Comparison of ENCODE assay signal across 1 cellular context in the genomic region with DNA sequence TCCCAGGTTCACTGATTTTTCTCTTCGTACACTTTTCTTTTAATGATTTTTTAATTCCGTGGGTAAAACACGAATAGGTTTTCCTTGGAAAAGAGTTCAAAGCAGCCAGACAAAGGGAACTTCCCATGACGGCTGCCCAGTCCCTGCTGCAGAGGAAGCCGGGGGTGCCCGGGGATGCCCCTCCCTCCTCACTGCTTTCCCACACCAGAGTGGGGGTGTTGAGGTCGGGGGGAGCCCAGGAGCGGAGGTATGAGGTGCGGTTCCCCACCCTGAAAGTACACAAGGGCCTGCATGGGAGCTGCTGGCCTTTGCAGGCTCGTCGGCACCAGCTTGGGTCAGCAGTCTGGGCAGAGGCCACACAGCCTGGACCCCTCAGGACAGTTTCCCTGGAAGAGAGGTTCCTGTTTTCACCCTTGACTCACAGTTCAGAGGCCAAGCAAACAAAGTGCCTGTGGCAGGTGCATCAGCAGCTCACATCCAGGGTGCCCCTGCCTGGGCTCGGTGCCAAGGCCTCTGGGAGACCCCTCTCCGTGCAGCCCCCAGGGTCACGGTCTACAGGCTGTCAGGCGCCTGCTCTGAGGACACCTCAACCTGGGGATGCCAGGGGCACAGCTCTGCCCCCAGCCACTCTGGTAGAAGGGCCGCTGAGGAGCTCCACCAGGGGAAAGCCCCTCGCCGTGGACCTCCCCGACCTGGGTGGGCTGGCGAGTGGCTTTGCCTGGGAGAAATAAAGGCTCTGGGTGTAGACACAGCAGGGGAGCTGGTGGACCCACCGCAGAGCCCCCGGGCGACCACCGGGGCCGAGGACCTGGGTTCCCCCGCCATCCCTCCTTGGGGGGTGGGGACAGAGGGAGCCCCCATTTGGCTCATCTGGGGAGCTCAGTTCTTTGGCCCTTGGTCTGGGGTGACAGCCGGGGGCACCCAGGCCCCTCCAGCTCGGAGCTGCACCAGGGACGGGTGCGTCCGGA.
TF ChIP-seq lines count a peak whose summit lies in the region.

No MANE protein-coding gene starts in this region.

TF ChIP-seq in HepG2, 621 proteins besides CTCF, POLR2A, EP300 and RAD21 (continued from another document and continues in another):
- TF ChIP-seq, protein P1, sequence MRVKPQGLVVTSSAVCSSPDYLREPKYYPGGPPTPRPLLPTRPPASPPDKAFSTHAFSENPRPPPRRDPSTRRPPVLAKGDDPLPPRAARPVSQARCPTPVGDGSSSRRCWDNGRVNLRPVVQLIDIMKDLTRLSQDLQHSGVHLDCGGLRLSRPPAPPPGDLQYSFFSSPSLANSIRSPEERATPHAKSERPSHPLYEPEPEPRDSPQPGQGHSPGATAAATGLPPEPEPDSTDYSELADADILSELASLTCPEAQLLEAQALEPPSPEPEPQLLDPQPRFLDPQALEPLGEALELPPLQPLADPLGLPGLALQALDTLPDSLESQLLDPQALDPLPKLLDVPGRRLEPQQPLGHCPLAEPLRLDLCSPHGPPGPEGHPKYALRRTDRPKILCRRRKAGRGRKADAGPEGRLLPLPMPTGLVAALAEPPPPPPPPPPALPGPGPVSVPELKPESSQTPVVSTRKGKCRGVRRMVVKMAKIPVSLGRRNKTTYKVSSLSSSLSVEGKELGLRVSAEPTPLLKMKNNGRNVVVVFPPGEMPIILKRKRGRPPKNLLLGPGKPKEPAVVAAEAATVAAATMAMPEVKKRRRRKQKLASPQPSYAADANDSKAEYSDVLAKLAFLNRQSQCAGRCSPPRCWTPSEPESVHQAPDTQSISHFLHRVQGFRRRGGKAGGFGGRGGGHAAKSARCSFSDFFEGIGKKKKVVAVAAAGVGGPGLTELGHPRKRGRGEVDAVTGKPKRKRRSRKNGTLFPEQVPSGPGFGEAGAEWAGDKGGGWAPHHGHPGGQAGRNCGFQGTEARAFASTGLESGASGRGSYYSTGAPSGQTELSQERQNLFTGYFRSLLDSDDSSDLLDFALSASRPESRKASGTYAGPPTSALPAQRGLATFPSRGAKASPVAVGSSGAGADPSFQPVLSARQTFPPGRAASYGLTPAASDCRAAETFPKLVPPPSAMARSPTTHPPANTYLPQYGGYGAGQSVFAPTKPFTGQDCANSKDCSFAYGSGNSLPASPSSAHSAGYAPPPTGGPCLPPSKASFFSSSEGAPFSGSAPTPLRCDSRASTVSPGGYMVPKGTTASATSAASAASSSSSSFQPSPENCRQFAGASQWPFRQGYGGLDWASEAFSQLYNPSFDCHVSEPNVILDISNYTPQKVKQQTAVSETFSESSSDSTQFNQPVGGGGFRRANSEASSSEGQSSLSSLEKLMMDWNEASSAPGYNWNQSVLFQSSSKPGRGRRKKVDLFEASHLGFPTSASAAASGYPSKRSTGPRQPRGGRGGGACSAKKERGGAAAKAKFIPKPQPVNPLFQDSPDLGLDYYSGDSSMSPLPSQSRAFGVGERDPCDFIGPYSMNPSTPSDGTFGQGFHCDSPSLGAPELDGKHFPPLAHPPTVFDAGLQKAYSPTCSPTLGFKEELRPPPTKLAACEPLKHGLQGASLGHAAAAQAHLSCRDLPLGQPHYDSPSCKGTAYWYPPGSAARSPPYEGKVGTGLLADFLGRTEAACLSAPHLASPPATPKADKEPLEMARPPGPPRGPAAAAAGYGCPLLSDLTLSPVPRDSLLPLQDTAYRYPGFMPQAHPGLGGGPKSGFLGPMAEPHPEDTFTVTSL (CRISPR knock-in tag; IDR thresholded peaks at IDR 0.05; ENCODE audit: borderline replicate concordance): no peak
- TF ChIP-seq TIGD3 (CRISPR knock-in tag; IDR thresholded peaks at IDR 0.05; ENCODE audit: borderline replicate concordance) (no peak), KAT8 (CRISPR knock-in tag; IDR thresholded peaks at IDR 0.05) (no peak), ZNF768 (CRISPR knock-in tag; IDR thresholded peaks at IDR 0.05) (peak; percentile 72), TAF1 (CRISPR knock-in tag; IDR thresholded peaks at IDR 0.05) (no peak; the same call in 1 of the 2 replicates), ZIK1 (CRISPR knock-in tag; IDR thresholded peaks at IDR 0.05; ENCODE audit: borderline replicate concordance, low read depth) (no peak), PHF20 (CRISPR knock-in tag; IDR thresholded peaks at IDR 0.05) (no peak), NAIF1 (CRISPR knock-in tag; IDR thresholded peaks at IDR 0.05; ENCODE audit: borderline replicate concordance) (no peak), RBM39 (IDR thresholded peaks at IDR 0.05; ENCODE audit: low read depth, low read length, poor library complexity, severe bottlenecking) (no peak), RXRA (CRISPR knock-in tag; IDR thresholded peaks at IDR 0.05) (0 out of 2 replicates have a peak, but pooled peaks have one; percentile 30), ZNF558 (CRISPR knock-in tag; IDR thresholded peaks at IDR 0.05; ENCODE audit: borderline replicate concordance) (no peak), SP4 (CRISPR knock-in tag; IDR thresholded peaks at IDR 0.05) (no peak), FOSL2 (CRISPR knock-in tag; IDR thresholded peaks at IDR 0.05) (peak; percentile 45; the same call in 1 of the 2 replicates), ZNF710 (CRISPR knock-in tag; IDR thresholded peaks at IDR 0.05; ENCODE audit: borderline replicate concordance) (no peak), MIER2 (CRISPR knock-in tag; IDR thresholded peaks at IDR 0.05) (no peak), ZSCAN31 (CRISPR knock-in tag; IDR thresholded peaks at IDR 0.05; ENCODE audit: low read depth) (no peak), ZNF501 (CRISPR knock-in tag; IDR thresholded peaks at IDR 0.05) (0 out of 2 replicates have a peak, but pooled peaks have one; percentile 31), ZNF678 (CRISPR knock-in tag; IDR thresholded peaks at IDR 0.05) (peak; percentile 48; the same call in 1 of the 2 replicates), MEF2D (CRISPR knock-in tag; IDR thresholded peaks at IDR 0.05) (no peak), TEAD2 (CRISPR knock-in tag; IDR thresholded peaks at IDR 0.05) (no peak), ZNF570 (CRISPR knock-in tag; IDR thresholded peaks at IDR 0.05; ENCODE audit: borderline replicate concordance) (no peak), ZNF776 (CRISPR knock-in tag; IDR thresholded peaks at IDR 0.05) (no peak), ELF3 (CRISPR knock-in tag; IDR thresholded peaks at IDR 0.05) (no peak), FOXA1 (IDR thresholded peaks at IDR 0.05) (no peak), FOXA1 (CRISPR knock-in tag; IDR thresholded peaks at IDR 0.05) (peak; percentile 4; the same call in 1 of the 2 replicates), IKZF1 (IDR thresholded peaks at IDR 0.05) (no peak), ZNF335 (CRISPR knock-in tag; IDR thresholded peaks at IDR 0.05) (no peak), ZBTB42 (CRISPR knock-in tag; IDR thresholded peaks at IDR 0.05) (no peak), HDAC2 (CRISPR knock-in tag; IDR thresholded peaks at IDR 0.05) (0 out of 2 replicates have a peak, but pooled peaks have one; percentile 22), ZNF354B (CRISPR knock-in tag; IDR thresholded peaks at IDR 0.05) (no peak), SSRP1 (CRISPR knock-in tag; IDR thresholded peaks at IDR 0.05) (no peak), DZIP1 (CRISPR knock-in tag; IDR thresholded peaks at IDR 0.05) (0 out of 2 replicates have a peak, but pooled peaks have one; percentile 20), CBFB (CRISPR knock-in tag; IDR thresholded peaks at IDR 0.05) (no peak), ZNF569 (CRISPR knock-in tag; IDR thresholded peaks at IDR 0.05; ENCODE audit: borderline replicate concordance) (no peak), ARID2 (CRISPR knock-in tag; IDR thresholded peaks at IDR 0.05; ENCODE audit: borderline replicate concordance) (no peak), ZSCAN30 (CRISPR knock-in tag; IDR thresholded peaks at IDR 0.05) (no peak), MLLT10 (CRISPR knock-in tag; IDR thresholded peaks at IDR 0.05) (no peak), SMYD3 (CRISPR knock-in tag; IDR thresholded peaks at IDR 0.05) (no peak), MNT (IDR thresholded peaks at IDR 0.05) (no peak), CBX1 (IDR thresholded peaks at IDR 0.05; ENCODE audit: low read depth) (no peak)
- TF ChIP-seq, protein P2, sequence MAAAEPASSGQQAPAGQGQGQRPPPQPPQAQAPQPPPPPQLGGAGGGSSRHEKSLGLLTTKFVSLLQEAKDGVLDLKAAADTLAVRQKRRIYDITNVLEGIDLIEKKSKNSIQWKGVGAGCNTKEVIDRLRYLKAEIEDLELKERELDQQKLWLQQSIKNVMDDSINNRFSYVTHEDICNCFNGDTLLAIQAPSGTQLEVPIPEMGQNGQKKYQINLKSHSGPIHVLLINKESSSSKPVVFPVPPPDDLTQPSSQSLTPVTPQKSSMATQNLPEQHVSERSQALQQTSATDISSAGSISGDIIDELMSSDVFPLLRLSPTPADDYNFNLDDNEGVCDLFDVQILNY (CRISPR knock-in tag; conservative IDR thresholded peaks at IDR 0.05): no peak
- TF ChIP-seq, protein P3, sequence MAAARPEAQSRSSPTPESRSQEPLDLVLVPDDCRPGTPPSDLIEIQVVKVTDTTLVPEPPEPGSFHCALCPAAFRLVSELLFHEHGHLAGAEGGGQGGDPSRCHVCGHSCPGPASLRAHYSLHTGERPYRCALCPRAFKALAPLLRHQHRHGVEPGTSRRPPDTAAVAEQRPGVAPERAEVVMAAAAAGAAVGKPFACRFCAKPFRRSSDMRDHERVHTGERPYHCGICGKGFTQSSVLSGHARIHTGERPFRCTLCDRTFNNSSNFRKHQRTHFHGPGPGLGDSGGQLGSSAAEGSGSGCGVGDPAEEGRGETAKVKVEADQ (CRISPR knock-in tag; IDR thresholded peaks at IDR 0.05; ENCODE audit: borderline replicate concordance): no peak
- TF ChIP-seq, protein P4, sequence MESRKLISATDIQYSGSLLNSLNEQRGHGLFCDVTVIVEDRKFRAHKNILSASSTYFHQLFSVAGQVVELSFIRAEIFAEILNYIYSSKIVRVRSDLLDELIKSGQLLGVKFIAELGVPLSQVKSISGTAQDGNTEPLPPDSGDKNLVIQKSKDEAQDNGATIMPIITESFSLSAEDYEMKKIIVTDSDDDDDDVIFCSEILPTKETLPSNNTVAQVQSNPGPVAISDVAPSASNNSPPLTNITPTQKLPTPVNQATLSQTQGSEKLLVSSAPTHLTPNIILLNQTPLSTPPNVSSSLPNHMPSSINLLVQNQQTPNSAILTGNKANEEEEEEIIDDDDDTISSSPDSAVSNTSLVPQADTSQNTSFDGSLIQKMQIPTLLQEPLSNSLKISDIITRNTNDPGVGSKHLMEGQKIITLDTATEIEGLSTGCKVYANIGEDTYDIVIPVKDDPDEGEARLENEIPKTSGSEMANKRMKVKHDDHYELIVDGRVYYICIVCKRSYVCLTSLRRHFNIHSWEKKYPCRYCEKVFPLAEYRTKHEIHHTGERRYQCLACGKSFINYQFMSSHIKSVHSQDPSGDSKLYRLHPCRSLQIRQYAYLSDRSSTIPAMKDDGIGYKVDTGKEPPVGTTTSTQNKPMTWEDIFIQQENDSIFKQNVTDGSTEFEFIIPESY (CRISPR knock-in tag; IDR thresholded peaks at IDR 0.05): no peak
